Comparison of ENCODE assay signal across 9 cellular contexts in the genomic region with DNA sequence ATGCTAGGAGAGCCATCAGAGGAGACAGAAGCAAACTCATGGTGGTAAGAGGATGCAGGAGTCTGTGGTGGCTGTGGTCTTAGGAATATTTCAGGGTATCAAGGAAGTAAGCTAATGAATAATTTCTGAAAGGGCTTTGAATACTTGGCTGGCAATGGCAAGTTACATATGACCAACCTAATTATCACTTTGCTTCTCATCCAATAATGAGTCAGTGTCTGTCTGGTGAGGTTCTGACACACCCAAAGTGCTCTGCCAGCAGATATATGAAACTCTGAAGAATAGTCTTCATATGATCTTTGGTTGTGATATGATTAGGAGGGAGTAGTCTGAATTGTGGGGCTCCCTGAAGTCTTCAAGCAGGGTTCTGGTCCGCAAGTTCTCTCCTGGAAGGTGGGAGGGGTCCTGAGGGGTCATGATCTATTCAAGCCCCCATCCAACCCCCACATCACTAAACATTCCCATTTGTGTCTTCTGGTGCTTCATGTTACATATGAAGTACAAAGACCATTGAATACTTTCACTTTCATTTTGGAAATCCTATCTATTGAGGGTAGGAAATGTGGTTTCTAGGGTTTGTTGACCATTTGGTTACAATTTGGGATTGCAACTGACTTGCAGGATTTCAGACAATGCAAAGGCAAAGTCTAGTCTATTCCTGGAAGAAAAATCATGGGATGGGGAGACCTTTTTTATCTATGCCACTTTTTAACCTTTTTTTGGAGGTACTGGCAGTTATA.
DNase-seq lines count a peak whose midpoint lies in the region; ATAC-seq and TF ChIP-seq lines count a peak whose summit lies in the region.
"Had no signal": no experiment of that assay in that cellular context is flagged by ENCODE, and none has a peak within 500 bp of the region (broad histone marks: within the 10 kb centered on the region; RNA-seq: fewer than 3 reads in every experiment).

No MANE protein-coding gene starts in this region.

- H3K9ac ChIP-seq in PC-3 (ENCODE audit: low read length) = no peak overlapping the region

- no peak overlapping the region for H2AFZ ChIP-seq in PC-3 (ENCODE audit: low read length)

- BruUV-seq in MCF 10A (replicated peaks; lab: Mats Ljungman, UMichigan) = TSS peak; percentile 74
- BruUV-seq in PC-3 (replicated peaks; lab: Mats Ljungman, UMichigan) = TSS peak; percentile 5

- no peaks in the 10 kb centered on the region for H3K4me1 ChIP-seq in breast epithelium
- peaks cover 57% of the 10 kb centered on the region for H3K4me1 ChIP-seq in PC-3 (ENCODE audit: insufficient read depth, low read length)
- peaks cover 4% of the 10 kb centered on the region for H3K4me1 ChIP-seq in effector memory CD4-positive, alpha-beta T cell (ENCODE audit: control insufficient read depth, insufficient read depth, low read length, poor library complexity, severe bottlenecking)
- peaks cover 31% of the 10 kb centered on the region for H3K4me1 ChIP-seq in suprapubic skin

- H3K9me3 Mint-ChIP-seq in MCF 10A (ENCODE audit: unreplicated experiment) = no peaks in the 10 kb centered on the region

- DNase-seq in MCF 10A (ENCODE audit: unreplicated experiment) (peak; percentile 22), breast epithelium (ENCODE audit: low spot score in 2 of 2) (no peak), PC-3 (peak; percentile 8), suprapubic skin (ENCODE audit: low spot score in 2 of 2) (no peak), NCI-H82 (lab: John Stamatoyannopoulos, UW) (no peak)
- DNase-seq in effector memory CD4-positive, alpha-beta T cell = no peak

- no peak for TF ChIP-seq EP300 in suprapubic skin (IDR thresholded peaks at IDR 0.05)

- WGBS in suprapubic skin = 61% methylated on average over 1 of the region's 1 CpG

- no peaks in the 10 kb centered on the region for H3K27me3 Mint-ChIP-seq in MCF 10A (ENCODE audit: insufficient read depth, unreplicated experiment)

- no peaks in the 10 kb centered on the region for H3K36me3 ChIP-seq in breast epithelium
- H3K36me3 ChIP-seq in PC-3 (ENCODE audit: low read depth, low read length) = no peaks in the 10 kb centered on the region
- no peaks in the 10 kb centered on the region for H3K36me3 ChIP-seq in effector memory CD4-positive, alpha-beta T cell (ENCODE audit: control insufficient read depth, insufficient read depth, low read length)
- H3K36me3 ChIP-seq in suprapubic skin = no peaks in the 10 kb centered on the region

- H3K4me2 ChIP-seq in PC-3 (ENCODE audit: low read length) = peak overlapping the region; percentile 72

- TF ChIP-seq POLR2A in breast epithelium (IDR thresholded peaks at IDR 0.05) (no peak), suprapubic skin (IDR thresholded peaks at IDR 0.05) (no peak)

- peaks cover 18% of the 10 kb centered on the region for H3K4me1 Mint-ChIP-seq in MCF 10A (ENCODE audit: insufficient read depth, unreplicated experiment)

- H3K4me3 ChIP-seq in breast epithelium = peak overlapping the region in 1 of 3 donors; percentile 31
- H3K4me3 ChIP-seq in PC-3 (ENCODE audit: low read length) = no peak overlapping the region
- H3K4me3 ChIP-seq in effector memory CD4-positive, alpha-beta T cell (ENCODE audit: insufficient read depth, low read depth, low read length, poor library complexity, severe bottlenecking) = peak overlapping the region; percentile 26
- H3K4me3 ChIP-seq in suprapubic skin = no peak overlapping the region
- H3K4me3 ChIP-seq: lung had no signal

- ATAC-seq in PC-3 (no peak), HG02973 (IDR thresholded peaks at IDR 0.05; ENCODE audit: unreplicated experiment) (no peak), HG03135 (IDR thresholded peaks at IDR 0.05; ENCODE audit: unreplicated experiment) (no peak)

- no peak for TF ChIP-seq CTCF in MCF 10A (IDR thresholded peaks at IDR 0.05; ENCODE audit: unreplicated experiment)
- no peak for TF ChIP-seq CTCF in breast epithelium (IDR thresholded peaks at IDR 0.05)
- no peak for TF ChIP-seq CTCF in PC-3 (conservative IDR thresholded peaks at IDR 0.05; ENCODE audit: low read depth, low read length)
- no peak for TF ChIP-seq CTCF in suprapubic skin (IDR thresholded peaks at IDR 0.05)

- no peaks in the 10 kb centered on the region for H3K9me2 ChIP-seq in PC-3 (replicated peaks; ENCODE audit: low read length)

- peak overlapping the region; percentile 42 for H3K27ac Mint-ChIP-seq in MCF 10A (ENCODE audit: low read depth, unreplicated experiment)

- H3F3A ChIP-seq in PC-3 (ENCODE audit: low read length, unreplicated experiment) = peaks cover 13% of the 10 kb centered on the region

- H3K36me3 Mint-ChIP-seq in MCF 10A (ENCODE audit: insufficient read depth, unreplicated experiment) = no peaks in the 10 kb centered on the region

- H3K27ac ChIP-seq in breast epithelium = no peak overlapping the region
- H3K27ac ChIP-seq in PC-3 (ENCODE audit: low read length) = peak overlapping the region; percentile 26; the same call in 1 of the 2 replicates
- H3K27ac ChIP-seq in effector memory CD4-positive, alpha-beta T cell (ENCODE audit: insufficient read depth, low read length, poor library complexity, severe bottlenecking) = no peak overlapping the region
- peak overlapping the region; percentile 12 for H3K27ac ChIP-seq in suprapubic skin

- POLR2A ChIA-PET in MCF 10A (lab: Yijun Ruan, JAX) = no interaction called here
- POLR2A ChIA-PET in PC-3 (lab: Charles Lee; ENCODE audit: unreplicated experiment) = interaction anchor here (0.6 kb wide), 1 partner anchor 179 kb away, joined by 3 read pairs; no protein-coding TSS in a partner anchor

- CTCF ChIA-PET in MCF 10A (lab: Yijun Ruan, JAX) = interaction anchor here (0.8 kb wide), 1 partner anchor 18 kb away, joined by 3 read pairs; no protein-coding TSS in a partner anchor
- CTCF ChIA-PET in PC-3 (lab: Charles Lee) = no interaction called here

- intact Hi-C loops in MCF 10A (cut with micrococcal nuclease) = no loop called here
- intact Hi-C loops in breast epithelium (cut with DNase I; ENCODE audit: low total_unique reads) = no loop called here
- intact Hi-C loops in PC-3 (cut with micrococcal nuclease) = no loop called here

- H3K4me3 Mint-ChIP-seq in MCF 10A (ENCODE audit: unreplicated experiment) = no peak overlapping the region

- H3K9me3 ChIP-seq in breast epithelium (no peaks in the 10 kb centered on the region), PC-3 (ENCODE audit: low read length) (no peaks in the 10 kb centered on the region), suprapubic skin (no peaks in the 10 kb centered on the region)
- no peaks in the 10 kb centered on the region for H3K9me3 ChIP-seq in effector memory CD4-positive, alpha-beta T cell (ENCODE audit: control insufficient read depth, low read length)

- no peaks in the 10 kb centered on the region for H3K27me3 ChIP-seq in breast epithelium
- no peaks in the 10 kb centered on the region for H3K27me3 ChIP-seq in PC-3 (ENCODE audit: low read length)
- H3K27me3 ChIP-seq in effector memory CD4-positive, alpha-beta T cell (replicated peaks; ENCODE audit: control insufficient read depth, insufficient read depth, low read length, poor library complexity, severe bottlenecking) = no peaks in the 10 kb centered on the region
- no peaks in the 10 kb centered on the region for H3K27me3 ChIP-seq in suprapubic skin

- no peaks in the 10 kb centered on the region for H3K79me2 ChIP-seq in PC-3 (ENCODE audit: low read length)

- H4K20me1 ChIP-seq in PC-3 (ENCODE audit: low read length) = no peaks in the 10 kb centered on the region

Comparison
In these comparisons a context has a peak if more than half of its experiments do, and no peak if none do; other contexts are left out.
1. DNase-seq: peak in MCF 10A (single experiment) and PC-3 (single experiment); none in breast epithelium (0 of 2), effector memory CD4-positive, alpha-beta T cell (0 of 3), suprapubic skin (0 of 2) and NCI-H82 (single experiment).
2. H3K27ac ChIP-seq: peak in PC-3 (single experiment) and suprapubic skin (single experiment); none in breast epithelium (0 of 2) and effector memory CD4-positive, alpha-beta T cell (single experiment).